Comparison of ENCODE assay signal across 8 cellular contexts in genomic region chr11:123707606-123708205, GRCh38.
DNase-seq lines count a peak whose midpoint lies in the region; ATAC-seq lines count a peak whose summit lies in the region.

No MANE protein-coding gene starts in this region.

- no peaks in the 10 kb centered on the region for H3K36me3 ChIP-seq in iPS DF 6.9 (ENCODE audit: control insufficient read depth, insufficient read depth, low read length)

- H3K9me3 ChIP-seq in iPS DF 6.9 (ENCODE audit: control insufficient read depth, insufficient read depth, low read length): no peaks in the 10 kb centered on the region

- DNase-seq in AG20443 (ENCODE audit: low spot score): peak; percentile 69
- DNase-seq in NCI-H1105 treated with DMSO at 0.1 percent for 48 hours (lab: John Stamatoyannopoulos, UW): peak; percentile 88
- peak; percentile 21 for DNase-seq in T-helper 9 cell
- DNase-seq in astrocyte of the hippocampus (ENCODE audit: low read depth, low spot score): peak; percentile 76
- peak; percentile 67 for DNase-seq in iPS DF 6.9 (ENCODE audit: low read depth, low spot score)
- peak; percentile 19 to 39 (median 26) for DNase-seq in stimulated activated CD4-positive, alpha-beta T cell treated with anti-CD3 and anti-CD28 coated beads, Interleukin-1b, Interleukin-23, amount 100 ng/mL, for 24 hours (ENCODE audit: low read depth in 4 of 4, low spot score in 1 of 4)

- H3K27ac ChIP-seq in iPS DF 6.9 (ENCODE audit: low read length): no peak overlapping the region

- H3K27me3 ChIP-seq in iPS DF 6.9 (ENCODE audit: control insufficient read depth, insufficient read depth, low read length): no peaks in the 10 kb centered on the region

- ATAC-seq in GM18861 (IDR thresholded peaks at IDR 0.05; ENCODE audit: unreplicated experiment): peak; percentile 48
- ATAC-seq in GM21619 (IDR thresholded peaks at IDR 0.05; ENCODE audit: unreplicated experiment): no peak

- WGBS in iPS DF 6.9 (ENCODE audit: insufficient coverage, insufficient read length): no CpG with 5 or more reads among the region's 8 CpGs

- no peak overlapping the region for H3K4me3 ChIP-seq in iPS DF 6.9 (ENCODE audit: low read length)

- H3K4me1 ChIP-seq in iPS DF 6.9 (ENCODE audit: control insufficient read depth, insufficient read depth, low read length): peaks cover 3% of the 10 kb centered on the region; the same call in 1 of the 2 replicates

Comparison
In these comparisons a context has a peak if more than half of its experiments do, and no peak if none do; other contexts are left out.
1. DNase-seq: peak in every context shown above with its lines; median percentile 88 in NCI-H1105 treated with DMSO at 0.1 percent for 48 hours; 76 in astrocyte of the hippocampus; 69 in AG20443; 67 in iPS DF 6.9; 26 in stimulated activated CD4-positive, alpha-beta T cell treated with anti-CD3 and anti-CD28 coated beads, Interleukin-1b, Interleukin-23, amount 100 ng/mL, for 24 hours; 21 in T-helper 9 cell.